Comparison of ENCODE assay signal across 21 cellular contexts in genomic region chr1:162139398-162139685, GRCh38.
"Had no signal": no experiment of that assay in that cellular context is flagged by ENCODE, and none has a peak within 500 bp of the region (broad histone marks: within the 10 kb centered on the region; RNA-seq: fewer than 3 reads in every experiment).

No MANE protein-coding gene starts in this region.

- H3K4me1 Mint-ChIP-seq: activated naive CD4-positive, alpha-beta T cell treated with anti-CD3 and anti-CD28 coated beads, Interleukin-2, amount 50 U/mL, for 24 hours; central memory CD8-positive, alpha-beta T cell; stimulated activated naive B cell treated with anti-CD40 and anti-IgM and Interleukin-4, amounts not matched to agents 10 μg/mL and 1 μg/mL and 100 μg/mL, for 72 hours had no signal

- DNase-seq: activated CD4-positive, alpha-beta T cell treated with anti-CD3 and anti-CD28 coated beads, Interleukin-2, amount 50 U/mL, for 1 hour; activated CD4-positive, CD25-positive, alpha-beta regulatory T cell treated with anti-CD3 and anti-CD28 coated beads, Interleukin-2, amount 50 U/mL, for 72 hours; activated CD8-positive, alpha-beta memory T cell treated with anti-CD3 and anti-CD28 coated beads for 24 hours; activated CD8-positive, alpha-beta memory T cell treated with anti-CD3 and anti-CD28 coated beads, Interleukin-2, amount 50 U/mL, for 48 hours; activated gamma-delta T cell; activated T-cell treated with anti-CD3 and anti-CD28 coated beads, Interleukin-2, amount 50 U/mL, for 48 hours; colonic mucosa; gastrocnemius medialis; heart left ventricle; kidney; ovary; spleen; stimulated activated CD4-positive, alpha-beta T cell treated with anti-CD3 and anti-CD28 coated beads, Interleukin-4, amount 100 ng/mL, for 4 hours; stimulated activated naive B cell treated with anti-CD40 and anti-IgM and Interleukin-4, amounts not matched to agents 10 μg/mL and 1 μg/mL and 100 μg/mL, for 72 hours; thyroid gland had no signal

- H3K4me1 ChIP-seq: colonic mucosa, gastrocnemius medialis, spleen, thyroid gland had no signal

- H3K9me3 ChIP-seq: ascending aorta, colonic mucosa, gastrocnemius medialis, heart left ventricle, ovary, spleen, thyroid gland had no signal

- H3K27me3 ChIP-seq: ascending aorta, colonic mucosa, gastrocnemius medialis, heart left ventricle, ovary, thyroid gland had no signal

- H3K4me3 ChIP-seq: ascending aorta, colonic mucosa, gastrocnemius medialis, heart left ventricle, lung, ovary, spleen, thyroid gland had no signal

- H3K4me3 Mint-ChIP-seq: activated naive CD4-positive, alpha-beta T cell treated with anti-CD3 and anti-CD28 coated beads, Interleukin-2, amount 50 U/mL, for 24 hours; central memory CD8-positive, alpha-beta T cell; stimulated activated naive B cell treated with anti-CD40 and anti-IgM and Interleukin-4, amounts not matched to agents 10 μg/mL and 1 μg/mL and 100 μg/mL, for 72 hours; T-helper 1 cell treated with Interleukin-12 subunit alpha and Interleukin-12 subunit beta and Interleukin-4 antibody, amounts not matched to agents 30 μg/mL and 1 μg/mL, for 36 hours had no signal

- H3K36me3 ChIP-seq: ascending aorta, colonic mucosa, gastrocnemius medialis, heart left ventricle, ovary, spleen, thyroid gland had no signal

- ATAC-seq: gastrocnemius medialis; heart left ventricle; stimulated activated naive B cell treated with anti-CD40 and anti-IgM and Interleukin-4, amounts not matched to agents 10 μg/mL and 1 μg/mL and 100 μg/mL, for 72 hours had no signal

- FAIRE-seq: endometrium, kidney had no signal

- H3K9me3 Mint-ChIP-seq: activated naive CD4-positive, alpha-beta T cell treated with anti-CD3 and anti-CD28 coated beads, Interleukin-2, amount 50 U/mL, for 24 hours; central memory CD8-positive, alpha-beta T cell; stimulated activated naive B cell treated with anti-CD40 and anti-IgM and Interleukin-4, amounts not matched to agents 10 μg/mL and 1 μg/mL and 100 μg/mL, for 72 hours; T-helper 1 cell treated with Interleukin-12 subunit alpha and Interleukin-12 subunit beta and Interleukin-4 antibody, amounts not matched to agents 30 μg/mL and 1 μg/mL, for 36 hours had no signal

- H3K36me3 Mint-ChIP-seq: activated naive CD4-positive, alpha-beta T cell treated with anti-CD3 and anti-CD28 coated beads, Interleukin-2, amount 50 U/mL, for 24 hours; stimulated activated naive B cell treated with anti-CD40 and anti-IgM and Interleukin-4, amounts not matched to agents 10 μg/mL and 1 μg/mL and 100 μg/mL, for 72 hours had no signal

- H3K27ac ChIP-seq: ascending aorta, colonic mucosa, gastrocnemius medialis, heart left ventricle, ovary, spleen, thyroid gland had no signal

- H3K27ac Mint-ChIP-seq: activated naive CD4-positive, alpha-beta T cell treated with anti-CD3 and anti-CD28 coated beads, Interleukin-2, amount 50 U/mL, for 24 hours; stimulated activated naive B cell treated with anti-CD40 and anti-IgM and Interleukin-4, amounts not matched to agents 10 μg/mL and 1 μg/mL and 100 μg/mL, for 72 hours; T-helper 1 cell treated with Interleukin-12 subunit alpha and Interleukin-12 subunit beta and Interleukin-4 antibody, amounts not matched to agents 30 μg/mL and 1 μg/mL, for 36 hours had no signal
